In the genomic region with DNA sequence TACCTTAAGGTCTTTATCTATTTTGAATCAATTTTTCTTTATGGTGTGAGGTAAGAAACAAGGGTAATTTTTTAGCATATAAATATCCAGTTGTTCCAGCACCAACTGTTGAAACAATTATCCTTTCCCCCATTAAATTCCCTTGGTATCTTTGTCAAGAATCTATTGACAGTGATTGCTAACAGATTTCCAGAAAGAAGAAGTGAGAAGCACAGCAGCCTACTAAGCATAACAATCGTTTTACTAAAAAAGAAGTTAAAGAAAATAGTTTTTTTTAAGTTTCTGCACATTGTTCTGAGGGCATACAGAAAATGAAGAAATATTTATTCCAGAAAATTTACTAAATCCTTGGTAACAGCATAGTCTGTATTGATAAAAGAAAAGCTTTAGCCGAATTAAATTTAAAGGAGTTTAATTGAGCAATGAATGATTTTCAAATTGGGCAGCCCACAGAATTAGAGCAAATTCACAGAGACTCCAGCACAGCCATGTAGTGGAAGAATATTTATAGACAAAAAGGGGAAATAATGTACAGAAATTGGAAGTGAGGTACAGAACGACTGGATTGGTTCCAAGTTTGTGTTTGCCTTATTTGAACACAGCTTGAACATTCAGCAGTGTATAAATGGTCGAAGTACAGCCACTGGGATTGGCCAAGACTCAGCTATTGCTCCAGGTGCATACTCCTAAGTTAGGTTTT, we compare ENCODE assay signal across 16 cellular contexts.
"Had no signal": no experiment of that assay in that cellular context is flagged by ENCODE, and none has a peak within 500 bp of the region (broad histone marks: within the 10 kb centered on the region; RNA-seq: fewer than 3 reads in every experiment).

No MANE protein-coding gene starts in this region.

- H3K27ac ChIP-seq: colonic mucosa, heart left ventricle, prostate gland, right lobe of liver had no signal

- H3K4me1 Mint-ChIP-seq: activated CD4-positive, alpha-beta T cell treated with anti-CD3 and anti-CD28 coated beads, Interleukin-2, amount 10 ng/mL, durations not matched to agents 24 days and 14 days; activated naive CD4-positive, alpha-beta T cell treated with anti-CD3 and anti-CD28 coated beads, Interleukin-2, amount 10 ng/mL, durations not matched to agents 7 days and 5 days had no signal

- H3K4me3 ChIP-seq: colonic mucosa, heart left ventricle, prostate gland, right lobe of liver had no signal

- ATAC-seq: heart left ventricle had no signal

- DNase-seq: activated CD4-positive, alpha-beta T cell treated with anti-CD3 and anti-CD28 coated beads, Interleukin-2, amount 10 ng/mL, durations not matched to agents 24 days and 14 days; activated naive CD4-positive, alpha-beta T cell treated with anti-CD3 and anti-CD28 coated beads, Interleukin-2, amount 10 ng/mL, durations not matched to agents 7 days and 5 days; caudate nucleus; colonic mucosa; effector CD4-positive, alpha-beta T cell; foreskin melanocyte; heart left ventricle; mammary epithelial cell; occipital lobe; right lobe of liver; stimulated activated CD4-positive, alpha-beta T cell treated with anti-CD3 and anti-CD28 coated beads, Interleukin-2, amount 100 ng/mL, for 24 hours; stimulated activated naive CD4-positive, alpha-beta T cell treated with Interleukin-2 at 50 U/mL for 16 hours had no signal

- H3K4me1 ChIP-seq: colonic mucosa, prostate gland, right lobe of liver had no signal

- H3K27me3 ChIP-seq: colonic mucosa, heart left ventricle, right lobe of liver had no signal

- H3K36me3 ChIP-seq: colonic mucosa, heart left ventricle, prostate gland, right lobe of liver had no signal

- H3K9me3 Mint-ChIP-seq: natural killer cell treated with Interleukin-12 subunit alpha and Interleukin-12 subunit beta and Interleukin-15 and Interleukin-18, amount 100 ng/mL, for 72 hours had no signal

- H3K27ac Mint-ChIP-seq: activated CD4-positive, alpha-beta T cell treated with anti-CD3 and anti-CD28 coated beads, Interleukin-2, amount 10 ng/mL, durations not matched to agents 24 days and 14 days; activated naive CD4-positive, alpha-beta T cell treated with anti-CD3 and anti-CD28 coated beads, Interleukin-2, amount 10 ng/mL, durations not matched to agents 7 days and 5 days; activated T-helper 2 cell treated with anti-CD3 and anti-CD28 coated beads, Interferon-gamma antibody, Interleukin-2, Interleukin-4, amounts not matched to agents 10 μg/mL and 5 μg/mL and 100 μg/mL, durations not matched to agents 14 hours and 24 hours and 36 hours; natural killer cell treated with Interleukin-12 subunit alpha and Interleukin-12 subunit beta and Interleukin-15 and Interleukin-18, amount 100 ng/mL, for 72 hours; type B pancreatic cell had no signal

- H3K4me3 Mint-ChIP-seq: activated CD4-positive, alpha-beta T cell treated with anti-CD3 and anti-CD28 coated beads, Interleukin-2, amount 10 ng/mL, durations not matched to agents 24 days and 14 days; activated naive CD4-positive, alpha-beta T cell treated with anti-CD3 and anti-CD28 coated beads, Interleukin-2, amount 10 ng/mL, durations not matched to agents 7 days and 5 days; natural killer cell treated with Interleukin-12 subunit alpha and Interleukin-12 subunit beta and Interleukin-15 and Interleukin-18, amount 100 ng/mL, for 72 hours; type B pancreatic cell had no signal

- H3K9me3 ChIP-seq: colonic mucosa, prostate gland, right lobe of liver had no signal
